ENCODE assay signal across 11 cellular contexts in genomic region chr10:61978965-61979364, GRCh38.
DNase-seq lines count a peak whose midpoint lies in the region; ATAC-seq and TF ChIP-seq lines count a peak whose summit lies in the region.
"Had no signal": no experiment of that assay in that cellular context is flagged by ENCODE, and none has a peak within 500 bp of the region (broad histone marks: within the 10 kb centered on the region; RNA-seq: fewer than 3 reads in every experiment).

No MANE protein-coding gene starts in this region.

- H3K4me3 Mint-ChIP-seq in dendritic cell treated with granulocyte-macrophage colony-stimulating factor and Interleukin-4, amounts not matched to agents 40 ng/mL and 50 ng/mL, for 4 days: no peak overlapping the region
- H3K4me3 Mint-ChIP-seq in nephron: no peak overlapping the region
- H3K4me3 Mint-ChIP-seq: activated naive CD4-positive, alpha-beta T cell treated with anti-CD3 and anti-CD28 coated beads for 36 hours; stimulated activated effector memory CD8-positive, alpha-beta T cell treated with anti-CD3 and anti-CD28 coated beads, Interleukin-12 subunit alpha, Interleukin-12 subunit beta, amount 100 ng/mL, for 72 hours had no signal

- H3K27me3 Mint-ChIP-seq in dendritic cell treated with granulocyte-macrophage colony-stimulating factor and Interleukin-4, amounts not matched to agents 40 ng/mL and 50 ng/mL, for 4 days: no peaks in the 10 kb centered on the region
- H3K27me3 Mint-ChIP-seq in nephron (ENCODE audit: low read depth): no peaks in the 10 kb centered on the region

- peak; percentile 33 for TF ChIP-seq CTCF in GM10266 (IDR thresholded peaks at IDR 0.05; ENCODE audit: control insufficient read depth, insufficient read depth, low read depth, missing control alignments)
- no peak for TF ChIP-seq CTCF in nephron (IDR thresholded peaks at IDR 0.05; ENCODE audit: unreplicated experiment in 3 of 3)

- DNase-seq in GM10266 (ENCODE audit: extremely low spot score) (no peak), Kasumi-1 (lab: John Stamatoyannopoulos, UW) (peak; percentile 20 to 33)
- no peak for DNase-seq in activated CD4-positive, alpha-beta T cell treated with anti-CD3 and anti-CD28 coated beads, Interleukin-2, amount 50 U/mL, for 1 hour
- DNase-seq in stimulated activated CD4-positive, alpha-beta T cell treated with anti-CD3 and anti-CD28 coated beads, Interleukin-1b, Interleukin-23, amount 100 ng/mL, for 48 hours: no peak
- DNase-seq: activated CD4-positive, CD25-positive, alpha-beta regulatory T cell treated with anti-CD3 and anti-CD28 coated beads, Interleukin-2, amount 50 U/mL, for 72 hours; activated naive CD4-positive, alpha-beta T cell treated with anti-CD3 and anti-CD28 coated beads for 36 hours; NCI-H1436 treated with DMSO at 0.1 percent for 48 hours had no signal

- peaks cover 31% of the 10 kb centered on the region for H3K4me1 Mint-ChIP-seq in dendritic cell treated with granulocyte-macrophage colony-stimulating factor and Interleukin-4, amounts not matched to agents 40 ng/mL and 50 ng/mL, for 4 days (ENCODE audit: low read depth)
- peaks cover 46% of the 10 kb centered on the region for H3K4me1 Mint-ChIP-seq in nephron

- H3K27ac Mint-ChIP-seq in dendritic cell treated with granulocyte-macrophage colony-stimulating factor and Interleukin-4, amounts not matched to agents 40 ng/mL and 50 ng/mL, for 4 days: peak overlapping the region; percentile 55
- H3K27ac Mint-ChIP-seq in nephron: peak overlapping the region in 2 of 3 experiments; percentile 34 to 37
- H3K27ac Mint-ChIP-seq: stimulated activated effector memory CD8-positive, alpha-beta T cell treated with anti-CD3 and anti-CD28 coated beads, Interleukin-12 subunit alpha, Interleukin-12 subunit beta, amount 100 ng/mL, for 72 hours had no signal

- no peaks in the 10 kb centered on the region for H3K9me3 Mint-ChIP-seq in dendritic cell treated with granulocyte-macrophage colony-stimulating factor and Interleukin-4, amounts not matched to agents 40 ng/mL and 50 ng/mL, for 4 days
- peaks cover 3% of the 10 kb centered on the region for H3K9me3 Mint-ChIP-seq in nephron
- H3K9me3 Mint-ChIP-seq: stimulated activated effector memory CD8-positive, alpha-beta T cell treated with anti-CD3 and anti-CD28 coated beads, Interleukin-12 subunit alpha, Interleukin-12 subunit beta, amount 100 ng/mL, for 72 hours had no signal

- ATAC-seq in GM18505 (IDR thresholded peaks at IDR 0.05; ENCODE audit: unreplicated experiment): no peak
- ATAC-seq: stimulated activated effector memory CD8-positive, alpha-beta T cell treated with anti-CD3 and anti-CD28 coated beads, Interleukin-12 subunit alpha, Interleukin-12 subunit beta, amount 100 ng/mL, for 72 hours had no signal

- H3K36me3 Mint-ChIP-seq in dendritic cell treated with granulocyte-macrophage colony-stimulating factor and Interleukin-4, amounts not matched to agents 40 ng/mL and 50 ng/mL, for 4 days (ENCODE audit: low read depth): peaks cover 10% of the 10 kb centered on the region
- peaks cover 39% of the 10 kb centered on the region for H3K36me3 Mint-ChIP-seq in nephron (ENCODE audit: low read depth)

- TF ChIP-seq POLR2A in GM18505 (IDR thresholded peaks at IDR 0.05; ENCODE audit: borderline replicate concordance, extremely low read depth, insufficient read depth, insufficient read length): no peak

- intact Hi-C loops in dendritic cell treated with granulocyte-macrophage colony-stimulating factor and Interleukin-4, amounts not matched to agents 40 ng/mL and 50 ng/mL, for 4 days (cut with micrococcal nuclease): loop anchor here (2.0 to 5.0 kb wide), 2 partner anchors 77 to 266 kb away; partner anchors contain the start of gene ARID5B

Comparison
In these comparisons a context has a peak if more than half of its experiments do, and no peak if none do; other contexts are left out.
1. DNase-seq: peak in Kasumi-1 (2 of 2); none in GM10266 (single experiment), activated CD4-positive, alpha-beta T cell treated with anti-CD3 and anti-CD28 coated beads, Interleukin-2, amount 50 U/mL, for 1 hour (single experiment) and stimulated activated CD4-positive, alpha-beta T cell treated with anti-CD3 and anti-CD28 coated beads, Interleukin-1b, Interleukin-23, amount 100 ng/mL, for 48 hours (single experiment).